ENCODE assay signal across 17 cellular contexts in the genomic region with DNA sequence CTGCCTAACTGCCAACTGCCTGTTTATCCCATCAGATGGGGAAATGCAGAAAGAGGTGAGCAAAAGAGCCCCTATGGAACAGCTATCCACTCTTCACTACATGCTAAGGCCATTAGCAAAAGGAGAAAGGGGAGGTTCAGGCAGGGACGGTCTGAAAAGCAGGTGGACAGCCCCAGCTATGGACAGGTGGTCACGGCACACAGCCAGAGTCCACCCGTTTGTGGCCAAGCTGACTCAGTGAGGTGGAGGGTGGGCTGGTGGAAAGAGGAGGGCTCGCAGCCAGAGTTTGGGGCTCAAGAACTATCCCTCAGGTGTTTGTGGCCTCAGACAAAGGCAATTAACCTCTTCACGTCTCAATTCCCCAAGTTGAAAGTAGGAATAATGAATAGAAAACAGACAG.
DNase-seq lines count a peak whose midpoint lies in the region; ATAC-seq lines count a peak whose summit lies in the region.
"Had no signal": no experiment of that assay in that cellular context is flagged by ENCODE, and none has a peak within 500 bp of the region (broad histone marks: within the 10 kb centered on the region; RNA-seq: fewer than 3 reads in every experiment).

No MANE protein-coding gene starts in this region.

- peaks cover 9% of the 10 kb centered on the region for H3K36me3 Mint-ChIP-seq in stimulated activated memory B cell treated with anti-CD40 and anti-IgM and Interleukin-4, amounts not matched to agents 10 μg/mL and 1 μg/mL and 100 μg/mL, for 72 hours

- H3K4me1 Mint-ChIP-seq in stimulated activated memory B cell treated with anti-CD40 and anti-IgM and Interleukin-4, amounts not matched to agents 10 μg/mL and 1 μg/mL and 100 μg/mL, for 72 hours, result peaks cover 65% of the 10 kb centered on the region

- no peak for ATAC-seq in stimulated activated memory B cell treated with anti-CD40 and anti-IgM and Interleukin-4, amounts not matched to agents 10 μg/mL and 1 μg/mL and 100 μg/mL, for 72 hours
- ATAC-seq: HCT116 had no signal

- peak overlapping the region; percentile 78 for H3K27ac Mint-ChIP-seq in stimulated activated memory B cell treated with anti-CD40 and anti-IgM and Interleukin-4, amounts not matched to agents 10 μg/mL and 1 μg/mL and 100 μg/mL, for 72 hours
- H3K27ac Mint-ChIP-seq: CD4-positive, alpha-beta T cell; HFFc6 had no signal

- H3K27me3 Mint-ChIP-seq in stimulated activated memory B cell treated with anti-CD40 and anti-IgM and Interleukin-4, amounts not matched to agents 10 μg/mL and 1 μg/mL and 100 μg/mL, for 72 hours, result no peaks in the 10 kb centered on the region
- H3K27me3 Mint-ChIP-seq: CD4-positive, alpha-beta T cell had no signal

- no peaks in the 10 kb centered on the region for H3K36me3 ChIP-seq in KOPT-K1 (ENCODE audit: insufficient read depth, low read length)
- H3K36me3 ChIP-seq: BE2C had no signal

- H3K9me3 ChIP-seq in KOPT-K1 (ENCODE audit: insufficient read depth, low read length, poor library complexity, severe bottlenecking), result peaks cover 8% of the 10 kb centered on the region
- H3K9me3 ChIP-seq: BE2C had no signal

- no peak overlapping the region for H3K4me3 Mint-ChIP-seq in stimulated activated memory B cell treated with anti-CD40 and anti-IgM and Interleukin-4, amounts not matched to agents 10 μg/mL and 1 μg/mL and 100 μg/mL, for 72 hours
- H3K4me3 Mint-ChIP-seq: CD4-positive, alpha-beta T cell; HFFc6 had no signal

- DNase-seq in cerebellar cortex (ENCODE audit: low spot score) (peak; percentile 47), T1000 (lab: John Stamatoyannopoulos, UW) (no peak), NCI-H2081 (lab: John Stamatoyannopoulos, UW) (no peak)
- no peak for DNase-seq in activated CD4-positive, CD25-positive, alpha-beta regulatory T cell (lab: John Stamatoyannopoulos, UW)
- DNase-seq: ACHN; BE2C; CD4-positive, alpha-beta T cell; DMS153; DMS79; GF-D8; GOT3; H7; HFFc6 had no signal

- peaks cover 10% of the 10 kb centered on the region for H3K9me3 Mint-ChIP-seq in stimulated activated memory B cell treated with anti-CD40 and anti-IgM and Interleukin-4, amounts not matched to agents 10 μg/mL and 1 μg/mL and 100 μg/mL, for 72 hours

- H3K27ac ChIP-seq in KOPT-K1 (ENCODE audit: low read depth, low read length, poor library complexity, severe bottlenecking), result peak overlapping the region; percentile 85
- H3K27ac ChIP-seq: C4-2B had no signal
